14 cellular contexts compared by ENCODE assay signal in genomic region chr5:30368064-30368463, GRCh38.
DNase-seq lines count a peak whose midpoint lies in the region; ATAC-seq and TF ChIP-seq lines count a peak whose summit lies in the region.
"Had no signal": no experiment of that assay in that cellular context is flagged by ENCODE, and none has a peak within 500 bp of the region (broad histone marks: within the 10 kb centered on the region; RNA-seq: fewer than 3 reads in every experiment).

No MANE protein-coding gene starts in this region.

- no peaks in the 10 kb centered on the region for H4K20me1 ChIP-seq in mammary epithelial cell (ENCODE audit: insufficient read depth, low read length)
- H4K20me1 ChIP-seq: BLaER1 had no signal

- dilution Hi-C loops in mammary epithelial cell (cut with HindIII; ENCODE audit: low sequenced_read_pairs) = no loop called here

- BruUV-seq in mammary epithelial cell (replicated peaks; lab: Mats Ljungman, UMichigan) = no TSS peak

- 56% methylated on average over 2 of the region's 4 CpGs for WGBS in mammary epithelial cell (ENCODE audit: low coverage, missing lambda C conversion rate)

- no peaks in the 10 kb centered on the region for H3K36me3 ChIP-seq in mammary epithelial cell (ENCODE audit: insufficient read depth, low read length)
- H3K36me3 ChIP-seq in Peyer's patch = no peaks in the 10 kb centered on the region
- H3K36me3 ChIP-seq: BLaER1 had no signal

- no peak for TF ChIP-seq POLR2A in Peyer's patch (IDR thresholded peaks at IDR 0.05)

- in situ Hi-C loops in mammary epithelial cell (cut with MboI; ENCODE audit: low sequenced_read_pairs in 2 of 2) = no loop called here

- H3K4me2 ChIP-seq in mammary epithelial cell (ENCODE audit: insufficient read depth, low read depth, low read length) = no peak overlapping the region
- H3K4me2 ChIP-seq: BLaER1 had no signal

- H3K9me3 ChIP-seq in mammary epithelial cell (replicated peaks; ENCODE audit: insufficient read depth, low read length) (peaks cover 3% of the 10 kb centered on the region), Peyer's patch (no peaks in the 10 kb centered on the region)
- H3K9me3 ChIP-seq: Caco-2 had no signal

- no peak overlapping the region for H2AFZ ChIP-seq in mammary epithelial cell (ENCODE audit: low read depth, low read length)

- H3K4me3 ChIP-seq in choroid plexus epithelial cell (ENCODE audit: low read depth, low read length) = no peak overlapping the region
- no peak overlapping the region for H3K4me3 ChIP-seq in mammary epithelial cell (replicated peaks in 1 of 3; ENCODE audit: insufficient read depth in 1 of 3, low read depth in 2 of 3, low read length in 3 of 3)
- no peak overlapping the region for H3K4me3 ChIP-seq in Peyer's patch
- H3K4me3 ChIP-seq: BLaER1 had no signal

- no peak overlapping the region for H3K9ac ChIP-seq in mammary epithelial cell (ENCODE audit: insufficient read depth, low read length)
- H3K9ac ChIP-seq: BLaER1 had no signal

- no peaks in the 10 kb centered on the region for H3K27me3 ChIP-seq in mammary epithelial cell (ENCODE audit: insufficient read depth, low read length)
- H3K27me3 ChIP-seq in Peyer's patch = no peaks in the 10 kb centered on the region
- H3K27me3 ChIP-seq: BLaER1 had no signal

- no peak overlapping the region for H3K27ac ChIP-seq in mammary epithelial cell (ENCODE audit: insufficient read depth, low read depth, low read length)
- H3K27ac ChIP-seq in Peyer's patch = no peak overlapping the region
- H3K27ac ChIP-seq: BLaER1 had no signal

- TF ChIP-seq CTCF in choroid plexus epithelial cell (conservative IDR thresholded peaks at IDR 0.05; ENCODE audit: low read depth, low read length) (no peak), mammary epithelial cell (conservative IDR thresholded peaks at IDR 0.05 in 1 of 2, IDR thresholded peaks at IDR 0.05 in 1 of 2; ENCODE audit: extremely low read depth in 1 of 2, insufficient read depth in 1 of 2, low read depth in 1 of 2, low read length in 2 of 2) (no peak), Peyer's patch (IDR thresholded peaks at IDR 0.05) (no peak)

- no peaks in the 10 kb centered on the region for H3K79me2 ChIP-seq in mammary epithelial cell (ENCODE audit: insufficient read depth, low read length)

- DNase-seq in HS-5 (ENCODE audit: low read depth) (peak; percentile 8), T1000 (lab: John Stamatoyannopoulos, UW) (peak; percentile 14), choroid plexus epithelial cell (ENCODE audit: low read depth) (peak; percentile 5), mammary epithelial cell (no peak), NCI-H2196 treated with DMSO at 0.1 percent for 48 hours (lab: John Stamatoyannopoulos, UW; ENCODE audit: unreplicated experiment) (no peak), Peyer's patch (no peak)
- DNase-seq: AML-193; Caco-2; CD8-positive, alpha-beta memory T cell; DND-41; GDM1; H7 had no signal

- CTCF ChIA-PET in mammary epithelial cell (lab: Charles Lee; ENCODE audit: low non-redundant PET) = no interaction called here

- no peaks in the 10 kb centered on the region for H3K4me1 ChIP-seq in mammary epithelial cell (ENCODE audit: insufficient read depth, low read length)
- H3K4me1 ChIP-seq in Peyer's patch = no peaks in the 10 kb centered on the region
- H3K4me1 ChIP-seq: BLaER1, Caco-2 had no signal

- intact Hi-C loops in mammary epithelial cell (cut with micrococcal nuclease) = no loop called here

- no peak for ATAC-seq in HG03378 (IDR thresholded peaks at IDR 0.05; ENCODE audit: unreplicated experiment)

Comparison
In these comparisons a context has a peak if more than half of its experiments do, and no peak if none do; other contexts are left out.
1. DNase-seq: peak in HS-5 (single experiment), T1000 (single experiment) and choroid plexus epithelial cell (single experiment); none in mammary epithelial cell (single experiment), NCI-H2196 treated with DMSO at 0.1 percent for 48 hours (single experiment) and Peyer's patch (0 of 3).